In genomic region chr5:34695275-34696032, GRCh38 we compare ENCODE assay signal across 10 cellular contexts. TPM values are rescaled to one million over a fixed set of nuclear protein-coding genes. Genes with fewer than 3 reads are reported as not detected.
DNase-seq lines count a peak whose midpoint lies in the region; ATAC-seq and TF ChIP-seq lines count a peak whose summit lies in the region.
"Had no signal": no experiment of that assay in that cellular context is flagged by ENCODE, and none has a peak within 500 bp of the region (broad histone marks: within the 10 kb centered on the region; RNA-seq: fewer than 3 reads in every experiment).

No MANE protein-coding gene starts in this region.

- H3K27ac ChIP-seq in left ventricle myocardium inferior (replicated peaks) (no peak overlapping the region), OCI-LY3 (ENCODE audit: low read length) (no peak overlapping the region; the same call in 1 of the 2 replicates), left lung (peak overlapping the region; percentile 23 to 29), esophagus squamous epithelium (peak overlapping the region in 1 of 4 donors; percentile 39)

- no peak for ATAC-seq in Right ventricle myocardium inferior
- peak; percentile 40 for ATAC-seq in left lung

- peak overlapping the region; percentile 11 for H3K4me3 ChIP-seq in left ventricle myocardium inferior
- H3K4me3 ChIP-seq in OCI-LY3 (ENCODE audit: low read length), result no peak overlapping the region
- no peak overlapping the region for H3K4me3 ChIP-seq in left lung
- peak overlapping the region in 1 of 4 donors; percentile 28 for H3K4me3 ChIP-seq in esophagus squamous epithelium

- peaks cover 23% of the 10 kb centered on the region for H3K79me2 ChIP-seq in OCI-LY3 (ENCODE audit: low read length)

- H3K9ac ChIP-seq in OCI-LY3 (ENCODE audit: low read length), result no peak overlapping the region

- no peak overlapping the region for H2AFZ ChIP-seq in OCI-LY3 (ENCODE audit: low read depth, low read length)

- H4K20me1 ChIP-seq in OCI-LY3 (ENCODE audit: insufficient read depth, low read length), result peaks cover 7% of the 10 kb centered on the region; the same call in 1 of the 2 replicates

- TF ChIP-seq CTCF in left ventricle myocardium inferior (IDR thresholded peaks at IDR 0.05; ENCODE audit: borderline replicate concordance), result no peak
- no peak for TF ChIP-seq CTCF in OCI-LY3 (IDR thresholded peaks at IDR 0.05; ENCODE audit: low read depth, low read length)
- TF ChIP-seq CTCF in left lung (IDR thresholded peaks at IDR 0.05), result no peak
- no peak for TF ChIP-seq CTCF in esophagus squamous epithelium (IDR thresholded peaks at IDR 0.05)

- intact Hi-C loops in left ventricle myocardium inferior (cut with micrococcal nuclease) (no loop called here), Right ventricle myocardium inferior (cut with DNase I) (no loop called here), left lung (cut with DNase I) (no loop called here), esophagus squamous epithelium (cut with DNase I) (no loop called here)

- H3K36me3 ChIP-seq in left ventricle myocardium inferior (no peaks in the 10 kb centered on the region), OCI-LY3 (replicated peaks; ENCODE audit: low read depth, low read length) (peaks cover 7% of the 10 kb centered on the region), left lung (no peaks in the 10 kb centered on the region), esophagus squamous epithelium (no peaks in the 10 kb centered on the region)

- H3K27me3 ChIP-seq in left ventricle myocardium inferior (ENCODE audit: low read depth), result no peaks in the 10 kb centered on the region
- no peaks in the 10 kb centered on the region for H3K27me3 ChIP-seq in OCI-LY3 (ENCODE audit: low read depth, low read length)
- H3K27me3 ChIP-seq in left lung, result no peaks in the 10 kb centered on the region
- no peaks in the 10 kb centered on the region for H3K27me3 ChIP-seq in esophagus squamous epithelium

- H3K9me3 ChIP-seq in left ventricle myocardium inferior (replicated peaks), result no peaks in the 10 kb centered on the region
- H3K9me3 ChIP-seq in OCI-LY3 (ENCODE audit: insufficient read depth, low read length), result no peaks in the 10 kb centered on the region
- no peaks in the 10 kb centered on the region for H3K9me3 ChIP-seq in left lung
- no peaks in the 10 kb centered on the region for H3K9me3 ChIP-seq in esophagus squamous epithelium

- no peak for TF ChIP-seq POLR2A in esophagus squamous epithelium (IDR thresholded peaks at IDR 0.05)

- peak overlapping the region; percentile 47 for H3K4me2 ChIP-seq in OCI-LY3 (ENCODE audit: low read length)

- WGBS in esophagus squamous epithelium, 2 donors, result 64 to 81% methylated on average over 1 of the region's 1 CpG

- DNase-seq in left ventricle myocardium inferior (no peak), Right ventricle myocardium inferior (ENCODE audit: missing footprints) (no peak), left lung (no peak), esophagus squamous epithelium (lab: John Stamatoyannopoulos, UW) (no peak), SKM-1 treated with dmso at 0.1 percent for 144 hours (lab: John Stamatoyannopoulos, UW; ENCODE audit: unreplicated experiment) (no peak), mucosa of gallbladder (ENCODE audit: low spot score) (no peak), cortex of kidney (lab: John Stamatoyannopoulos, UW) (no peak)
- DNase-seq: NCI-H226, nephron progenitor cell had no signal

- H3K4me1 ChIP-seq in left ventricle myocardium inferior, result peaks cover 24% of the 10 kb centered on the region
- H3K4me1 ChIP-seq in OCI-LY3 (ENCODE audit: low read length), result peaks cover 21% of the 10 kb centered on the region
- peaks cover 0 to 12% of the 10 kb centered on the region in 2 donors for H3K4me1 ChIP-seq in left lung
- H3K4me1 ChIP-seq in esophagus squamous epithelium, result peaks cover 0 to 47% (median 18%) of the 10 kb centered on the region in 3 donors

RNA-seq across cellular contexts. Expression of gene RAI14, which starts 39.3 kb away (rescaled TPM):
- total RNA-seq in left ventricle myocardium inferior, result 6.7 TPM
- 6.7 TPM for total RNA-seq in Right ventricle myocardium inferior
- total RNA-seq in left lung, result 100 to 1,000 TPM in 1 of 2 donors, 10 to 100 TPM in 1; 75.0 to 109 TPM
- 10 to 100 TPM in 1 of 4 donors, 1 to 10 TPM in 3; 5.2 to 18.7 (median 9.0) TPM for total RNA-seq in esophagus squamous epithelium
- 56.0 TPM for total RNA-seq in mucosa of gallbladder

Comparison
In these comparisons a context has a peak if more than half of its experiments do, and no peak if none do; other contexts are left out.
1. H3K27ac ChIP-seq: peak in left lung (2 of 2); none in left ventricle myocardium inferior (single experiment) and OCI-LY3 (single experiment).